In genomic region chr16:28951410-28951943, GRCh38 we compare ENCODE assay signal across 8 cellular contexts. TPM values are rescaled to one million over a fixed set of nuclear protein-coding genes. Genes with fewer than 3 reads are reported as not detected.
DNase-seq lines count a peak whose midpoint lies in the region; ATAC-seq, FAIRE-seq and TF ChIP-seq lines count a peak whose summit lies in the region.

No MANE protein-coding gene starts in this region.

- ATAC-seq in HG03025 (IDR thresholded peaks at IDR 0.05; ENCODE audit: low FRiP score, unreplicated experiment), result peak; percentile 7
- no peak for ATAC-seq in activated naive CD8-positive, alpha-beta T cell treated with anti-CD3 and anti-CD28 coated beads, Interleukin-2, amount 50 U/mL, for 24 hours
- no peak; the same call in 2 of the 3 replicates for ATAC-seq in HepG2

- intact Hi-C loops in CD14-positive monocyte (cut with micrococcal nuclease), result no loop called here
- intact Hi-C loops in HepG2 (cut with micrococcal nuclease; ENCODE audit: unreplicated experiment), result no loop called here

- H3K4me1 Mint-ChIP-seq in CD14-positive monocyte, result peaks cover 25% of the 10 kb centered on the region
- peaks cover 24% of the 10 kb centered on the region for H3K4me1 Mint-ChIP-seq in activated naive CD8-positive, alpha-beta T cell treated with anti-CD3 and anti-CD28 coated beads, Interleukin-2, amount 50 U/mL, for 24 hours
- peaks cover 17% of the 10 kb centered on the region for H3K4me1 Mint-ChIP-seq in type B pancreatic cell (ENCODE audit: unreplicated experiment)

- H3K36me3 Mint-ChIP-seq in CD14-positive monocyte (peaks cover 40 to 44% of the 10 kb centered on the region in 2 donors), type B pancreatic cell (peaks cover 14% of the 10 kb centered on the region)
- peaks cover 32% of the 10 kb centered on the region for H3K36me3 Mint-ChIP-seq in activated naive CD8-positive, alpha-beta T cell treated with anti-CD3 and anti-CD28 coated beads, Interleukin-2, amount 50 U/mL, for 24 hours (ENCODE audit: low read depth)

- BruUV-seq in HepG2 (replicated peaks; lab: Mats Ljungman, UMichigan), result no TSS peak

- FAIRE-seq in HepG2 (lab: Jason Lieb, UNC), result no peak

- TF ChIP-seq POLR2A in HepG2 (IDR thresholded peaks at IDR 0.05; ENCODE audit: insufficient read depth in 1 of 2, low read depth in 2 of 2, low read length in 2 of 2), result no peak

- no peak for TF ChIP-seq EP300 in HepG2 (IDR thresholded peaks at IDR 0.05; ENCODE audit: low read depth in 2 of 2, low read length in 2 of 2)
- TF ChIP-seq EP300 in HepG2 (CRISPR knock-in tag; IDR thresholded peaks at IDR 0.05; ENCODE audit: borderline replicate concordance), result no peak

- H3K27me3 ChIP-seq in HepG2 (ENCODE audit: control insufficient read depth in 1 of 2, insufficient read depth in 2 of 2, low read length in 2 of 2), result no peaks in the 10 kb centered on the region; a peak in 1 of 5 replicates

- peaks cover 15% of the 10 kb centered on the region for H3K79me2 ChIP-seq in HepG2 (ENCODE audit: insufficient read depth, low read length)

- TF ChIP-seq RAD21 in HepG2 (CRISPR knock-in tag; IDR thresholded peaks at IDR 0.05), result no peak

- H3K27ac Mint-ChIP-seq in CD14-positive monocyte (peak overlapping the region in 6 of 7 donors; percentile 35 to 95 (median 87)), type B pancreatic cell (peak overlapping the region; percentile 65)
- H3K27ac Mint-ChIP-seq in activated naive CD8-positive, alpha-beta T cell treated with anti-CD3 and anti-CD28 coated beads, Interleukin-2, amount 50 U/mL, for 24 hours, result peak overlapping the region; percentile 91

- H3K27me3 Mint-ChIP-seq in CD14-positive monocyte (ENCODE audit: low read depth in 3 of 3) (peaks cover 2 to 7% (median 4%) of the 10 kb centered on the region in 3 donors), type B pancreatic cell (peaks cover 4% of the 10 kb centered on the region)
- H3K27me3 Mint-ChIP-seq in activated naive CD8-positive, alpha-beta T cell treated with anti-CD3 and anti-CD28 coated beads, Interleukin-2, amount 50 U/mL, for 24 hours, result no peaks in the 10 kb centered on the region

- H3K27ac ChIP-seq in HepG2 (ENCODE audit: extremely low read length, insufficient read depth, low read length), result peak overlapping the region; percentile 67

- DNase-seq in CD14-positive monocyte (ENCODE audit: low spot score), result no peak
- peak; percentile 51 for DNase-seq in activated naive CD8-positive, alpha-beta T cell treated with anti-CD3 and anti-CD28 coated beads, Interleukin-2, amount 50 U/mL, for 24 hours
- no peak for DNase-seq in HepG2 (ENCODE audit: low spot score)
- no peak for DNase-seq in type B pancreatic cell (ENCODE audit: extremely low spot score, unreplicated experiment)
- no peak for DNase-seq in DMS79 (lab: John Stamatoyannopoulos, UW)
- DNase-seq in SK-N-DZ (ENCODE audit: low spot score), result no peak
- DNase-seq in HuH-7 (ENCODE audit: low spot score), result no peak

- H3K9ac ChIP-seq in HepG2 (ENCODE audit: insufficient read depth, low read depth, low read length), result peak overlapping the region; percentile 90

- H3K9me3 ChIP-seq in HepG2 (ENCODE audit: low read length), result no peaks in the 10 kb centered on the region

- TF ChIP-seq CTCF in CD14-positive monocyte (IDR thresholded peaks at IDR 0.05) (no peak), HepG2 (CRISPR knock-in tag; IDR thresholded peaks at IDR 0.05) (no peak), type B pancreatic cell (conservative IDR thresholded peaks at IDR 0.05) (no peak)

- H3K4me3 Mint-ChIP-seq in CD14-positive monocyte (peak overlapping the region; percentile 90 to 97), type B pancreatic cell (peak overlapping the region; percentile 96)
- peak overlapping the region; percentile 92 for H3K4me3 Mint-ChIP-seq in activated naive CD8-positive, alpha-beta T cell treated with anti-CD3 and anti-CD28 coated beads, Interleukin-2, amount 50 U/mL, for 24 hours

- H3K4me2 ChIP-seq in HepG2 (ENCODE audit: low read depth, low read length), result peak overlapping the region; percentile 93

- peak overlapping the region; percentile 93 to 99 (median 97) for H3K4me3 ChIP-seq in HepG2 (replicated peaks in 1 of 3; ENCODE audit: insufficient read depth in 1 of 3, low read depth in 2 of 3, low read length in 3 of 3)

- no peaks in the 10 kb centered on the region for H3K9me3 Mint-ChIP-seq in CD14-positive monocyte
- H3K9me3 Mint-ChIP-seq in activated naive CD8-positive, alpha-beta T cell treated with anti-CD3 and anti-CD28 coated beads, Interleukin-2, amount 50 U/mL, for 24 hours, result no peaks in the 10 kb centered on the region
- no peaks in the 10 kb centered on the region for H3K9me3 Mint-ChIP-seq in type B pancreatic cell

- in situ Hi-C loops in HepG2 (cut with HindIII; ENCODE audit: extremely low pct_ligation_motif_present, low pct_unique_long_range_greater_than_20kb), result no loop called here

- H3K4me1 ChIP-seq in HepG2 (ENCODE audit: insufficient read depth, low read length), result peaks cover 46% of the 10 kb centered on the region

- no peaks in the 10 kb centered on the region for H4K20me1 ChIP-seq in HepG2 (ENCODE audit: insufficient read depth, low read length)

- H3K36me3 ChIP-seq in HepG2 (replicated peaks in 1 of 2; ENCODE audit: control insufficient read depth in 1 of 2, insufficient read depth in 2 of 2, low read length in 2 of 2), result peaks cover 18 to 33% of the 10 kb centered on the region in 2 experiments

- CTCF ChIA-PET in HepG2 (lab: Yijun Ruan, JAX; ENCODE audit: low intra/inter-chr PET ratio, low total read pairs), result no interaction called here

- H2AFZ ChIP-seq in HepG2 (ENCODE audit: low read length), result no peak overlapping the region

- POLR2A ChIA-PET in HepG2 (lab: Yijun Ruan, JAX), result interaction anchor here (1.0 to 2.5 kb wide), 5 partner anchors 15 to 113 kb away, joined by 3 to 14 read pairs (median 8); partner anchors contain the start of gene TUFM

- WGBS in HepG2 (ENCODE audit: low lambda C conversion rate), result under 1% methylated on average over 17 of the region's 17 CpGs

RNA-seq across cellular contexts. Expression of gene NFATC2IP, which starts 0.7 kb away (rescaled TPM):
- polyA plus RNA-seq in CD14-positive monocyte, result 10 to 100 TPM; 17.5 to 18.4 TPM
- 18.2 and 32.1 TPM in 2 replicates for total RNA-seq in HepG2 (2016; rRNA removed; fragmentation: Illumina TruSeq; extraction: Trizol)
- 8.8 and 9.0 TPM in 2 replicates for total RNA-seq in HepG2 (2016; cell fraction: cytosol; rRNA removed; fragmentation: Illumina TruSeq; extraction: Trizol; ENCODE audit: low read depth)
- total RNA-seq in HepG2 (2016; cell fraction: insoluble cytoplasmic fraction; rRNA removed; fragmentation: Illumina TruSeq; extraction: Trizol), result 16.5 and 31.5 TPM in 2 replicates
- 13.0 and 14.4 TPM in 2 replicates for total RNA-seq in HepG2 (2016; cell fraction: membrane; rRNA removed; fragmentation: Illumina TruSeq; extraction: Trizol)
- 39.2 and 44.2 TPM in 2 replicates for total RNA-seq in HepG2 (2016; cell fraction: nucleus; rRNA removed; fragmentation: Illumina TruSeq; extraction: Trizol)
- polyA plus RNA-seq in HepG2 (2011; rRNA removed), result 46.6 and 48.5 TPM in 2 replicates
- 17.8 and 17.9 TPM in 2 replicates for polyA plus RNA-seq in HepG2 (2011; cell fraction: cytosol; rRNA removed)
- polyA plus RNA-seq in HepG2 (2011; cell fraction: nucleus; rRNA removed), result 95.6 and 102 TPM in 2 replicates
- 21.4 and 26.1 TPM in 2 replicates for polyA plus RNA-seq in HepG2 (2012)
- 2.0 and 2.2 TPM in 2 replicates for polyA plus RNA-seq in HepG2 (2016; cell fraction: cytosol; fragmentation: Illumina TruSeq; extraction: Trizol; ENCODE audit: low read depth)
- 17.1 and 18.6 TPM in 2 replicates for polyA plus RNA-seq in HepG2 (2016; cell fraction: insoluble cytoplasmic fraction; fragmentation: Illumina TruSeq; extraction: Trizol; ENCODE audit: low read depth)
- 5.0 and 5.5 TPM in 2 replicates for polyA plus RNA-seq in HepG2 (2016; cell fraction: membrane; fragmentation: Illumina TruSeq; extraction: Trizol; ENCODE audit: low read depth)
- 172 and 177 TPM in 2 replicates for polyA plus RNA-seq in HepG2 (2016; cell fraction: nucleus; fragmentation: Illumina TruSeq; extraction: Trizol; ENCODE audit: insufficient read depth, low read depth)
- polyA minus RNA-seq in HepG2 (2011; rRNA and poly(A)+ RNA removed; ENCODE audit: low replicate concordance), result 44.3 and 90.2 TPM in 2 replicates
- 8.3 and 8.6 TPM in 2 replicates for polyA minus RNA-seq in HepG2 (2011; cell fraction: cytosol; rRNA and poly(A)+ RNA removed)
- polyA minus RNA-seq in HepG2 (2011; cell fraction: nucleus; rRNA and poly(A)+ RNA removed), result 49.6 and 61.2 TPM in 2 replicates
- total RNA-seq in type B pancreatic cell (ENCODE audit: low replicate concordance), result 41.3 and 64.4 TPM in 2 replicates
- 40.0 and 57.1 TPM in 2 replicates for polyA plus RNA-seq in SK-N-DZ (2014; cell fraction: cytosol; rRNA removed)
- polyA plus RNA-seq in SK-N-DZ (2014; cell fraction: nucleus; rRNA removed), result 114 and 154 TPM in 2 replicates

RNA-seq across cellular contexts. Expression of gene CD19, which starts 19.7 kb away (rescaled TPM):
- polyA plus RNA-seq in CD14-positive monocyte, result under 1 TPM; 0.28 to 0.65 TPM
- total RNA-seq in HepG2 (2016; rRNA removed; fragmentation: Illumina TruSeq; extraction: Trizol), result 0.48 and 0.55 TPM in 2 replicates
- 0.26 TPM in 1 of 2 replicates, not detected in the other for total RNA-seq in HepG2 (2016; cell fraction: cytosol; rRNA removed; fragmentation: Illumina TruSeq; extraction: Trizol; ENCODE audit: low read depth)
- total RNA-seq in HepG2 (2016; cell fraction: insoluble cytoplasmic fraction; rRNA removed; fragmentation: Illumina TruSeq; extraction: Trizol), result 0.34 and 0.37 TPM in 2 replicates
- total RNA-seq in HepG2 (2016; cell fraction: membrane; rRNA removed; fragmentation: Illumina TruSeq; extraction: Trizol), result 0.24 TPM in 1 of 2 replicates, not detected in the other
- total RNA-seq in HepG2 (2016; cell fraction: nucleus; rRNA removed; fragmentation: Illumina TruSeq; extraction: Trizol), result not detected in 2 replicates
- 1.1 and 1.2 TPM in 2 replicates for polyA plus RNA-seq in HepG2 (2011; rRNA removed)
- polyA plus RNA-seq in HepG2 (2011; cell fraction: cytosol; rRNA removed), result 0.92 and 2.2 TPM in 2 replicates
- 2.1 and 2.5 TPM in 2 replicates for polyA plus RNA-seq in HepG2 (2011; cell fraction: nucleus; rRNA removed)
- polyA plus RNA-seq in HepG2 (2012), result 1.6 and 2.5 TPM in 2 replicates
- polyA plus RNA-seq in HepG2 (2016; cell fraction: cytosol; fragmentation: Illumina TruSeq; extraction: Trizol; ENCODE audit: low read depth), result 0.05 and 0.07 TPM in 2 replicates
- 0.64 and 0.67 TPM in 2 replicates for polyA plus RNA-seq in HepG2 (2016; cell fraction: insoluble cytoplasmic fraction; fragmentation: Illumina TruSeq; extraction: Trizol; ENCODE audit: low read depth)
- polyA plus RNA-seq in HepG2 (2016; cell fraction: membrane; fragmentation: Illumina TruSeq; extraction: Trizol; ENCODE audit: low read depth), result 0.10 TPM in 1 of 2 replicates, not detected in the other
- polyA plus RNA-seq in HepG2 (2016; cell fraction: nucleus; fragmentation: Illumina TruSeq; extraction: Trizol; ENCODE audit: insufficient read depth, low read depth), result 0.32 and 0.45 TPM in 2 replicates
- 0.07 and 1.0 TPM in 2 replicates for polyA minus RNA-seq in HepG2 (2011; rRNA and poly(A)+ RNA removed; ENCODE audit: low replicate concordance)
- polyA minus RNA-seq in HepG2 (2011; cell fraction: cytosol; rRNA and poly(A)+ RNA removed), result not detected in 2 replicates
- 0.39 and 0.75 TPM in 2 replicates for polyA minus RNA-seq in HepG2 (2011; cell fraction: nucleus; rRNA and poly(A)+ RNA removed)
- total RNA-seq in type B pancreatic cell (ENCODE audit: low replicate concordance), result not detected in 2 replicates
- polyA plus RNA-seq in SK-N-DZ (2014; cell fraction: cytosol; rRNA removed), result not detected in 2 replicates
- polyA plus RNA-seq in SK-N-DZ (2014; cell fraction: nucleus; rRNA removed), result 0.12 and 0.32 TPM in 2 replicates

RNA-seq across cellular contexts. Expression of gene SPNS1, which starts 23.1 kb away (rescaled TPM):
- polyA plus RNA-seq in CD14-positive monocyte (100 to 1,000 TPM in 1 of 2 donors, 10 to 100 TPM in 1; 97.2 to 104 TPM), HepG2 (2011; rRNA removed) (24.3 and 25.6 TPM in 2 replicates)
- total RNA-seq in HepG2 (2016; rRNA removed; fragmentation: Illumina TruSeq; extraction: Trizol) (18.3 and 38.8 TPM in 2 replicates), type B pancreatic cell (ENCODE audit: low replicate concordance) (54.5 and 61.2 TPM in 2 replicates)
- total RNA-seq in HepG2 (2016; cell fraction: cytosol; rRNA removed; fragmentation: Illumina TruSeq; extraction: Trizol; ENCODE audit: low read depth), result 13.0 and 15.9 TPM in 2 replicates
- 17.8 and 38.0 TPM in 2 replicates for total RNA-seq in HepG2 (2016; cell fraction: insoluble cytoplasmic fraction; rRNA removed; fragmentation: Illumina TruSeq; extraction: Trizol)
- total RNA-seq in HepG2 (2016; cell fraction: membrane; rRNA removed; fragmentation: Illumina TruSeq; extraction: Trizol), result 23.6 and 31.2 TPM in 2 replicates
- total RNA-seq in HepG2 (2016; cell fraction: nucleus; rRNA removed; fragmentation: Illumina TruSeq; extraction: Trizol), result 30.5 and 35.2 TPM in 2 replicates
- polyA plus RNA-seq in HepG2 (2011; cell fraction: cytosol; rRNA removed), result 25.3 and 36.6 TPM in 2 replicates
- polyA plus RNA-seq in HepG2 (2011; cell fraction: nucleus; rRNA removed), result 80.6 and 105 TPM in 2 replicates
- polyA plus RNA-seq in HepG2 (2012), result 25.8 and 30.2 TPM in 2 replicates
- 16.4 and 19.8 TPM in 2 replicates for polyA plus RNA-seq in HepG2 (2016; cell fraction: cytosol; fragmentation: Illumina TruSeq; extraction: Trizol; ENCODE audit: low read depth)
- polyA plus RNA-seq in HepG2 (2016; cell fraction: insoluble cytoplasmic fraction; fragmentation: Illumina TruSeq; extraction: Trizol; ENCODE audit: low read depth), result 25.1 and 26.7 TPM in 2 replicates
- polyA plus RNA-seq in HepG2 (2016; cell fraction: membrane; fragmentation: Illumina TruSeq; extraction: Trizol; ENCODE audit: low read depth), result 23.9 and 29.7 TPM in 2 replicates
- 75.3 and 81.1 TPM in 2 replicates for polyA plus RNA-seq in HepG2 (2016; cell fraction: nucleus; fragmentation: Illumina TruSeq; extraction: Trizol; ENCODE audit: insufficient read depth, low read depth)
- polyA minus RNA-seq in HepG2 (2011; rRNA and poly(A)+ RNA removed; ENCODE audit: low replicate concordance), result 60.3 and 75.2 TPM in 2 replicates
- 27.4 and 28.1 TPM in 2 replicates for polyA minus RNA-seq in HepG2 (2011; cell fraction: cytosol; rRNA and poly(A)+ RNA removed)
- 11.1 and 11.8 TPM in 2 replicates for polyA minus RNA-seq in HepG2 (2011; cell fraction: nucleus; rRNA and poly(A)+ RNA removed)
- polyA plus RNA-seq in SK-N-DZ (2014; cell fraction: cytosol; rRNA removed), result 51.1 and 55.8 TPM in 2 replicates
- polyA plus RNA-seq in SK-N-DZ (2014; cell fraction: nucleus; rRNA removed), result 43.3 and 43.6 TPM in 2 replicates

RNA-seq across cellular contexts. Expression of gene RABEP2, which starts 26.4 kb away (rescaled TPM):
- 1 to 10 TPM; 1.9 to 2.5 TPM for polyA plus RNA-seq in CD14-positive monocyte
- 16.1 and 18.4 TPM in 2 replicates for total RNA-seq in HepG2 (2016; rRNA removed; fragmentation: Illumina TruSeq; extraction: Trizol)
- 2.9 and 3.6 TPM in 2 replicates for total RNA-seq in HepG2 (2016; cell fraction: cytosol; rRNA removed; fragmentation: Illumina TruSeq; extraction: Trizol; ENCODE audit: low read depth)
- 13.9 and 19.6 TPM in 2 replicates for total RNA-seq in HepG2 (2016; cell fraction: insoluble cytoplasmic fraction; rRNA removed; fragmentation: Illumina TruSeq; extraction: Trizol)
- 7.5 and 8.4 TPM in 2 replicates for total RNA-seq in HepG2 (2016; cell fraction: membrane; rRNA removed; fragmentation: Illumina TruSeq; extraction: Trizol)
- 10.2 and 11.4 TPM in 2 replicates for total RNA-seq in HepG2 (2016; cell fraction: nucleus; rRNA removed; fragmentation: Illumina TruSeq; extraction: Trizol)
- 10.8 and 12.4 TPM in 2 replicates for polyA plus RNA-seq in HepG2 (2011; rRNA removed)
- polyA plus RNA-seq in HepG2 (2011; cell fraction: cytosol; rRNA removed), result 8.5 and 13.3 TPM in 2 replicates
- polyA plus RNA-seq in HepG2 (2011; cell fraction: nucleus; rRNA removed), result 28.2 and 32.3 TPM in 2 replicates
- 5.7 and 7.3 TPM in 2 replicates for polyA plus RNA-seq in HepG2 (2012)
- polyA plus RNA-seq in HepG2 (2016; cell fraction: cytosol; fragmentation: Illumina TruSeq; extraction: Trizol; ENCODE audit: low read depth), result 1.9 and 2.8 TPM in 2 replicates
- 9.8 and 12.4 TPM in 2 replicates for polyA plus RNA-seq in HepG2 (2016; cell fraction: insoluble cytoplasmic fraction; fragmentation: Illumina TruSeq; extraction: Trizol; ENCODE audit: low read depth)
- polyA plus RNA-seq in HepG2 (2016; cell fraction: membrane; fragmentation: Illumina TruSeq; extraction: Trizol; ENCODE audit: low read depth), result 4.5 and 4.9 TPM in 2 replicates
- 17.2 and 17.9 TPM in 2 replicates for polyA plus RNA-seq in HepG2 (2016; cell fraction: nucleus; fragmentation: Illumina TruSeq; extraction: Trizol; ENCODE audit: insufficient read depth, low read depth)
- polyA minus RNA-seq in HepG2 (2011; rRNA and poly(A)+ RNA removed; ENCODE audit: low replicate concordance), result 5.5 and 7.5 TPM in 2 replicates
- polyA minus RNA-seq in HepG2 (2011; cell fraction: cytosol; rRNA and poly(A)+ RNA removed), result 5.5 and 7.4 TPM in 2 replicates
- polyA minus RNA-seq in HepG2 (2011; cell fraction: nucleus; rRNA and poly(A)+ RNA removed), result 6.2 and 7.5 TPM in 2 replicates
- total RNA-seq in type B pancreatic cell (ENCODE audit: low replicate concordance), result 23.3 and 44.4 TPM in 2 replicates
- 16.8 and 40.0 TPM in 2 replicates for polyA plus RNA-seq in SK-N-DZ (2014; cell fraction: cytosol; rRNA removed)
- polyA plus RNA-seq in SK-N-DZ (2014; cell fraction: nucleus; rRNA removed), result 18.0 and 25.7 TPM in 2 replicates

RNA-seq across cellular contexts. Expression of gene LAT, which starts 33.4 kb away (rescaled TPM):
- polyA plus RNA-seq in CD14-positive monocyte (1 to 10 TPM; 1.5 to 1.9 TPM), HepG2 (2011; rRNA removed) (3.0 and 4.3 TPM in 2 replicates)
- total RNA-seq in HepG2 (2016; rRNA removed; fragmentation: Illumina TruSeq; extraction: Trizol) (0.28 and 2.0 TPM in 2 replicates), type B pancreatic cell (ENCODE audit: low replicate concordance) (3.8 and 8.5 TPM in 2 replicates)
- 0.71 and 1.1 TPM in 2 replicates for total RNA-seq in HepG2 (2016; cell fraction: cytosol; rRNA removed; fragmentation: Illumina TruSeq; extraction: Trizol; ENCODE audit: low read depth)
- total RNA-seq in HepG2 (2016; cell fraction: insoluble cytoplasmic fraction; rRNA removed; fragmentation: Illumina TruSeq; extraction: Trizol), result 0.19 and 2.0 TPM in 2 replicates
- total RNA-seq in HepG2 (2016; cell fraction: membrane; rRNA removed; fragmentation: Illumina TruSeq; extraction: Trizol), result 1.5 and 1.8 TPM in 2 replicates
- total RNA-seq in HepG2 (2016; cell fraction: nucleus; rRNA removed; fragmentation: Illumina TruSeq; extraction: Trizol), result 2.0 and 3.6 TPM in 2 replicates
- polyA plus RNA-seq in HepG2 (2011; cell fraction: cytosol; rRNA removed), result 1.2 and 1.3 TPM in 2 replicates
- polyA plus RNA-seq in HepG2 (2011; cell fraction: nucleus; rRNA removed), result 42.2 and 55.6 TPM in 2 replicates
- polyA plus RNA-seq in HepG2 (2012), result 2.4 and 3.0 TPM in 2 replicates
- 1.5 and 2.0 TPM in 2 replicates for polyA plus RNA-seq in HepG2 (2016; cell fraction: cytosol; fragmentation: Illumina TruSeq; extraction: Trizol; ENCODE audit: low read depth)
- polyA plus RNA-seq in HepG2 (2016; cell fraction: insoluble cytoplasmic fraction; fragmentation: Illumina TruSeq; extraction: Trizol; ENCODE audit: low read depth), result 0.61 and 1.5 TPM in 2 replicates
- polyA plus RNA-seq in HepG2 (2016; cell fraction: membrane; fragmentation: Illumina TruSeq; extraction: Trizol; ENCODE audit: low read depth), result 0.76 and 1.3 TPM in 2 replicates
- 21.1 and 21.3 TPM in 2 replicates for polyA plus RNA-seq in HepG2 (2016; cell fraction: nucleus; fragmentation: Illumina TruSeq; extraction: Trizol; ENCODE audit: insufficient read depth, low read depth)
- polyA minus RNA-seq in HepG2 (2011; rRNA and poly(A)+ RNA removed; ENCODE audit: low replicate concordance), result 0.65 and 2.3 TPM in 2 replicates
- polyA minus RNA-seq in HepG2 (2011; cell fraction: cytosol; rRNA and poly(A)+ RNA removed), result not detected in 2 replicates
- 3.9 and 4.8 TPM in 2 replicates for polyA minus RNA-seq in HepG2 (2011; cell fraction: nucleus; rRNA and poly(A)+ RNA removed)
- polyA plus RNA-seq in SK-N-DZ (2014; cell fraction: cytosol; rRNA removed), result 0.63 and 1.9 TPM in 2 replicates
- 21.0 and 32.2 TPM in 2 replicates for polyA plus RNA-seq in SK-N-DZ (2014; cell fraction: nucleus; rRNA removed)
